Comparison of ENCODE assay signal across 10 cellular contexts in genomic region chr1:18922848-18923475, GRCh38. TPM values are rescaled to one million over a fixed set of nuclear protein-coding genes. Genes with fewer than 3 reads are reported as not detected.
DNase-seq lines count a peak whose midpoint lies in the region; ATAC-seq and TF ChIP-seq lines count a peak whose summit lies in the region.
"Had no signal": no experiment of that assay in that cellular context is flagged by ENCODE, and none has a peak within 500 bp of the region (broad histone marks: within the 10 kb centered on the region; RNA-seq: fewer than 3 reads in every experiment).

No MANE protein-coding gene starts in this region.

- in situ Hi-C loops in IMR-90 (cut with MboI; ENCODE audit: low sequenced_read_pairs) = no loop called here

- intact Hi-C loops in IMR-90 (cut with micrococcal nuclease) = no loop called here

- no peak overlapping the region for H3K4me3 Mint-ChIP-seq in activated naive CD8-positive, alpha-beta T cell treated with anti-CD3 and anti-CD28 coated beads, Interleukin-2, amount 50 U/mL, for 24 hours
- H3K4me3 Mint-ChIP-seq in immature natural killer cell = peak overlapping the region in 4 of 5 donors; percentile 27 to 84 (median 54)

- H3K18ac ChIP-seq in IMR-90 (ENCODE audit: low read depth, low read length) = peak overlapping the region; percentile 40

- H3K23ac ChIP-seq in IMR-90 (ENCODE audit: low read depth, low read length) = peak overlapping the region; percentile 77; the same call in 1 of the 2 replicates

- POLR2A ChIA-PET in IMR-90 (lab: Charles Lee; ENCODE audit: unreplicated experiment) = no interaction called here

- peak overlapping the region; percentile 66 for H2AFZ ChIP-seq in IMR-90 (replicated peaks; ENCODE audit: low read length, poor library complexity)

- no peak for TF ChIP-seq RAD21 in IMR-90 (IDR thresholded peaks at IDR 0.05; ENCODE audit: low read length)

- no peak for TF ChIP-seq POLR2A in IMR-90 (IDR thresholded peaks at IDR 0.05; ENCODE audit: low read depth, low read length)

- H3K27ac ChIP-seq in IMR-90 (ENCODE audit: insufficient read depth, low read length) (peak overlapping the region; percentile 75), stomach smooth muscle (ENCODE audit: low read length) (peak overlapping the region; percentile 92)

- H3K9ac ChIP-seq in IMR-90 (ENCODE audit: low read depth, low read length) (peak overlapping the region; percentile 35; the same call in 1 of the 2 replicates), stomach smooth muscle (ENCODE audit: low read length in 2 of 2) (peak overlapping the region; percentile 58 to 80)

- peak overlapping the region; percentile 62 for H3K27ac Mint-ChIP-seq in activated naive CD8-positive, alpha-beta T cell treated with anti-CD3 and anti-CD28 coated beads, Interleukin-2, amount 50 U/mL, for 24 hours
- H3K27ac Mint-ChIP-seq in immature natural killer cell = peak overlapping the region; percentile 72 to 95 (median 88)

- H3K4me3 ChIP-seq in IMR-90 (ENCODE audit: insufficient read depth, low read depth, low read length) (no peak overlapping the region), stomach smooth muscle (ENCODE audit: low read length in 2 of 2) (peak overlapping the region in 1 of 2 donors; percentile 66), foreskin fibroblast (ENCODE audit: low read depth in 1 of 2, low read length in 2 of 2) (peak overlapping the region in 1 of 2 donors; percentile 28)

- H2BK120ac ChIP-seq in IMR-90 (ENCODE audit: low read depth, low read length) = peak overlapping the region; percentile 90

- H3K4me1 ChIP-seq in IMR-90 (ENCODE audit: control insufficient read depth, insufficient read depth, low read length) (peaks cover 44% of the 10 kb centered on the region), stomach smooth muscle (ENCODE audit: control insufficient read depth, insufficient read depth, low read length) (peaks cover 56% of the 10 kb centered on the region)

- CTCF ChIA-PET in IMR-90 (lab: Yijun Ruan, JAX) = interaction anchor here (1.1 to 2.1 kb wide), 4 partner anchors 10 to 165 kb away, joined by 3 to 11 read pairs (median 7); no protein-coding TSS in a partner anchor

- peaks cover 4% of the 10 kb centered on the region for H3K36me3 Mint-ChIP-seq in activated naive CD8-positive, alpha-beta T cell treated with anti-CD3 and anti-CD28 coated beads, Interleukin-2, amount 50 U/mL, for 24 hours (ENCODE audit: low read depth)
- H3K36me3 Mint-ChIP-seq in immature natural killer cell = peaks cover 3 to 4% (median 3%) of the 10 kb centered on the region in 3 donors

- no TSS peak for BruUV-seq in IMR-90 (replicated peaks; lab: Mats Ljungman, UMichigan)

- peaks cover 17% of the 10 kb centered on the region for H3K9me1 ChIP-seq in IMR-90 (ENCODE audit: insufficient read depth, low read length)

- no peaks in the 10 kb centered on the region for H3K27me3 ChIP-seq in IMR-90 (ENCODE audit: control insufficient read depth, insufficient read depth, low read length)
- no peaks in the 10 kb centered on the region for H3K27me3 ChIP-seq in stomach smooth muscle (ENCODE audit: control insufficient read depth in 1 of 2, insufficient read depth in 2 of 2, low read length in 2 of 2)

- H2BK20ac ChIP-seq in IMR-90 (ENCODE audit: low read depth, low read length) = peak overlapping the region; percentile 75; the same call in 1 of the 2 replicates

- peak overlapping the region; percentile 26; the same call in 1 of the 2 replicates for H4K5ac ChIP-seq in IMR-90 (ENCODE audit: low read depth, low read length)

- H3K14ac ChIP-seq in IMR-90 (replicated peaks; ENCODE audit: low read depth, low read length) = peak overlapping the region; percentile 77

- no peak overlapping the region for H3K56ac ChIP-seq in IMR-90 (ENCODE audit: extremely low read depth, insufficient read depth, low read length)

- H3K79me1 ChIP-seq in IMR-90 (ENCODE audit: low read depth in 1 of 2, low read length in 2 of 2) = peaks cover 28 to 83% of the 10 kb centered on the region in 2 experiments; a peak in 3 of 4 replicates

- H3K9me3 Mint-ChIP-seq in activated naive CD8-positive, alpha-beta T cell treated with anti-CD3 and anti-CD28 coated beads, Interleukin-2, amount 50 U/mL, for 24 hours = no peaks in the 10 kb centered on the region
- H3K9me3 Mint-ChIP-seq in immature natural killer cell = no peaks in the 10 kb centered on the region

- H2BK15ac ChIP-seq in IMR-90 (ENCODE audit: low read depth, low read length) = peak overlapping the region; percentile 68; the same call in 2 of the 3 replicates

- H4K20me1 ChIP-seq in IMR-90 (ENCODE audit: insufficient read depth, low read length) = peaks cover 4% of the 10 kb centered on the region; the same call in 1 of the 2 replicates

- H3K27me3 Mint-ChIP-seq in activated naive CD8-positive, alpha-beta T cell treated with anti-CD3 and anti-CD28 coated beads, Interleukin-2, amount 50 U/mL, for 24 hours = no peaks in the 10 kb centered on the region
- H3K27me3 Mint-ChIP-seq in immature natural killer cell (ENCODE audit: low read depth in 3 of 3) = peaks cover 10 to 17% (median 16%) of the 10 kb centered on the region in 3 donors

- H3K9me3 ChIP-seq in IMR-90 (ENCODE audit: control insufficient read depth, insufficient read depth, low read length) (no peaks in the 10 kb centered on the region), stomach smooth muscle (ENCODE audit: control insufficient read depth in 2 of 2, low read length in 2 of 2) (no peaks in the 10 kb centered on the region)

- no peak for ATAC-seq in IMR-90 (ENCODE audit: low read depth)
- ATAC-seq in activated naive CD8-positive, alpha-beta T cell treated with anti-CD3 and anti-CD28 coated beads, Interleukin-2, amount 50 U/mL, for 24 hours = no peak
- ATAC-seq in GM21447 (IDR thresholded peaks at IDR 0.05; ENCODE audit: unreplicated experiment) = no peak
- ATAC-seq in GM18861 (IDR thresholded peaks at IDR 0.05; ENCODE audit: unreplicated experiment) = no peak

- dilution Hi-C loops in IMR-90 (cut with HindIII; ENCODE audit: low sequenced_read_pairs, unreplicated experiment) = no loop called here

- peak overlapping the region; percentile 69 for H4K91ac ChIP-seq in IMR-90 (ENCODE audit: insufficient read depth, low read depth, low read length)

- WGBS in IMR-90 (ENCODE audit: extremely low coverage in 2 of 2, insufficient read length in 1 of 2), 2 experiments = 52% methylated on average over 6 of the region's 15 CpGs; no CpG with 5 or more reads in 1 of the 2 experiments

- H2BK5ac ChIP-seq in IMR-90 (ENCODE audit: low read depth, low read length, poor library complexity, severe bottlenecking) = peak overlapping the region; percentile 75

- no peak for TF ChIP-seq CTCF in IMR-90 (conservative IDR thresholded peaks at IDR 0.05; ENCODE audit: low read depth, low read length)
- no peak for TF ChIP-seq CTCF in foreskin fibroblast (IDR thresholded peaks at IDR 0.05; ENCODE audit: low read depth, low read length)

- H3K4ac ChIP-seq in IMR-90 (ENCODE audit: low read depth, low read length) = peak overlapping the region; percentile 93

- peak overlapping the region in 1 of 2 experiments; percentile 70; a peak in 2 of 4 replicates for H4K8ac ChIP-seq in IMR-90 (ENCODE audit: low read depth in 2 of 2, low read length in 2 of 2)

- H3K4me2 ChIP-seq in IMR-90 (ENCODE audit: low read depth, low read length) = peak overlapping the region; percentile 62; the same call in 1 of the 2 replicates

- H3K36me3 ChIP-seq in IMR-90 (ENCODE audit: control insufficient read depth, insufficient read depth, low read length) = peaks cover 2% of the 10 kb centered on the region; the same call in 1 of the 2 replicates
- peaks cover 0 to 8% of the 10 kb centered on the region in 2 donors for H3K36me3 ChIP-seq in stomach smooth muscle (ENCODE audit: control insufficient read depth in 2 of 2, insufficient read depth in 2 of 2, low read length in 2 of 2)

- peaks cover 48% of the 10 kb centered on the region for H3K4me1 Mint-ChIP-seq in activated naive CD8-positive, alpha-beta T cell treated with anti-CD3 and anti-CD28 coated beads, Interleukin-2, amount 50 U/mL, for 24 hours
- peaks cover 58 to 64% of the 10 kb centered on the region in 2 donors for H3K4me1 Mint-ChIP-seq in immature natural killer cell

- DNase-seq in IMR-90 = no peak
- DNase-seq in activated naive CD8-positive, alpha-beta T cell treated with anti-CD3 and anti-CD28 coated beads, Interleukin-2, amount 50 U/mL, for 24 hours = no peak
- no peak for DNase-seq in immature natural killer cell
- no peak for DNase-seq in HK-2 (ENCODE audit: unreplicated experiment)
- no peak for DNase-seq in foreskin fibroblast
- DNase-seq: activated CD8-positive, alpha-beta memory T cell treated with anti-CD3 and anti-CD28 coated beads for 24 hours; NCI-H146 had no signal

- peak overlapping the region; percentile 65 for H2AK5ac ChIP-seq in IMR-90 (ENCODE audit: low read depth, low read length)

- peak overlapping the region; percentile 81 for H2AK9ac ChIP-seq in IMR-90 (replicated peaks; ENCODE audit: low read depth, low read length, poor library complexity)

TF ChIP-seq in IMR-90, 13 proteins besides CTCF, POLR2A, EP300 and RAD21:
- TF ChIP-seq MXI1 (IDR thresholded peaks at IDR 0.05; ENCODE audit: borderline replicate concordance, low read depth, low read length) = no peak
- no peak for TF ChIP-seq BHLHE40 (IDR thresholded peaks at IDR 0.05; ENCODE audit: low read depth, low read length)
- TF ChIP-seq USF2 (IDR thresholded peaks at IDR 0.05; ENCODE audit: low read depth, low read length) = no peak
- no peak for TF ChIP-seq MAZ (IDR thresholded peaks at IDR 0.05; ENCODE audit: borderline replicate concordance, low read depth, low read length)

RNA-seq across cellular contexts. Expression of gene ALDH4A1, which starts 20.6 kb away (rescaled TPM):
- total RNA-seq in IMR-90 (2012; rRNA removed) = 8.6 TPM in 2 replicates
- polyA plus RNA-seq in IMR-90 (2012; rRNA removed) (21.1 and 23.0 TPM in 2 replicates), immature natural killer cell (1 to 10 TPM; 1.7 to 6.7 (median 3.8) TPM)
- polyA plus RNA-seq in IMR-90 (2012; cell fraction: cytosol; rRNA removed) = 12.1 and 21.4 TPM in 2 replicates
- polyA plus RNA-seq in IMR-90 (2012; cell fraction: nucleus; rRNA removed; ENCODE audit: low replicate concordance) = 16.8 and 36.6 TPM in 2 replicates

RNA-seq across cellular contexts. Expression of gene IFFO2, which starts 33.5 kb away (rescaled TPM):
- total RNA-seq in IMR-90 (2012; rRNA removed) = 13.6 and 14.5 TPM in 2 replicates
- polyA plus RNA-seq in IMR-90 (2012; rRNA removed) (18.1 and 18.2 TPM in 2 replicates), immature natural killer cell (1 to 10 TPM; 1.9 to 3.9 (median 3.2) TPM)
- 14.9 and 25.2 TPM in 2 replicates for polyA plus RNA-seq in IMR-90 (2012; cell fraction: cytosol; rRNA removed)
- 20.2 and 32.8 TPM in 2 replicates for polyA plus RNA-seq in IMR-90 (2012; cell fraction: nucleus; rRNA removed; ENCODE audit: low replicate concordance)
